Comparison of ENCODE assay signal across 10 cellular contexts in genomic region chrX:102129473-102129872, GRCh38. TPM values are rescaled to one million over a fixed set of nuclear protein-coding genes. Genes with fewer than 3 reads are reported as not detected.
DNase-seq lines count a peak whose midpoint lies in the region; ATAC-seq and TF ChIP-seq lines count a peak whose summit lies in the region.
"Had no signal": no experiment of that assay in that cellular context is flagged by ENCODE, and none has a peak within 500 bp of the region (broad histone marks: within the 10 kb centered on the region; RNA-seq: fewer than 3 reads in every experiment).

No MANE protein-coding gene starts in this region.

- H3K23ac ChIP-seq in IMR-90 (ENCODE audit: low read depth, low read length), result no peak overlapping the region

- H2AFZ ChIP-seq in IMR-90 (replicated peaks; ENCODE audit: low read length, poor library complexity), result no peak overlapping the region

- no TSS peak for BruUV-seq in IMR-90 (replicated peaks; lab: Mats Ljungman, UMichigan)

- CTCF ChIA-PET in IMR-90 (lab: Yijun Ruan, JAX), result interaction anchor here (1.1 kb wide), 1 partner anchor 33 kb away, joined by 4 read pairs; no protein-coding TSS in a partner anchor

- H3K27me3 ChIP-seq in IMR-90 (ENCODE audit: control insufficient read depth, insufficient read depth, low read length) (peaks cover 5% of the 10 kb centered on the region), body of pancreas (no peaks in the 10 kb centered on the region)
- H3K27me3 ChIP-seq: testis had no signal

- H4K8ac ChIP-seq in IMR-90 (ENCODE audit: low read depth in 2 of 2, low read length in 2 of 2), result no peak overlapping the region

- no peaks in the 10 kb centered on the region for H3K9me1 ChIP-seq in IMR-90 (ENCODE audit: insufficient read depth, low read length)

- H3K27ac ChIP-seq in IMR-90 (ENCODE audit: insufficient read depth, low read length) (no peak overlapping the region), body of pancreas (no peak overlapping the region)
- H3K27ac ChIP-seq: testis had no signal

- TF ChIP-seq POLR2A in IMR-90 (IDR thresholded peaks at IDR 0.05; ENCODE audit: low read depth, low read length) (no peak), body of pancreas (IDR thresholded peaks at IDR 0.05) (no peak)

- dilution Hi-C loops in IMR-90 (cut with HindIII; ENCODE audit: low sequenced_read_pairs, unreplicated experiment), result no loop called here

- no peaks in the 10 kb centered on the region for H3K4me1 ChIP-seq in IMR-90 (ENCODE audit: control insufficient read depth, insufficient read depth, low read length)
- H3K4me1 ChIP-seq in body of pancreas, result no peaks in the 10 kb centered on the region
- H3K4me1 ChIP-seq: testis had no signal

- TF ChIP-seq CTCF in IMR-90 (conservative IDR thresholded peaks at IDR 0.05; ENCODE audit: low read depth, low read length), result peak; percentile 43
- peak; percentile 12 to 49 (median 25) for TF ChIP-seq CTCF in body of pancreas (IDR thresholded peaks at IDR 0.05)

- in situ Hi-C loops in IMR-90 (cut with MboI; ENCODE audit: low sequenced_read_pairs), result no loop called here

- intact Hi-C loops in IMR-90 (cut with micrococcal nuclease), result loop anchor here (1.0 kb wide), 1 partner anchor 734 kb away; no protein-coding TSS in a partner anchor
- intact Hi-C loops in body of pancreas (cut with DNase I), result no loop called here

- H3K9me3 ChIP-seq in IMR-90 (ENCODE audit: control insufficient read depth, insufficient read depth, low read length), result no peaks in the 10 kb centered on the region
- H3K9me3 ChIP-seq in body of pancreas, result no peaks in the 10 kb centered on the region
- H3K9me3 ChIP-seq: testis had no signal

- no peak overlapping the region for H2BK5ac ChIP-seq in IMR-90 (ENCODE audit: low read depth, low read length, poor library complexity, severe bottlenecking)

- WGBS in IMR-90 (ENCODE audit: extremely low coverage in 2 of 2, insufficient read length in 1 of 2), 2 experiments, result no CpG with 5 or more reads among the region's 1 CpG
- WGBS in body of pancreas, 2 donors, result 35 to 40% methylated on average over 1 of the region's 1 CpG

- no peak overlapping the region for H3K14ac ChIP-seq in IMR-90 (replicated peaks; ENCODE audit: low read depth, low read length)

- no peaks in the 10 kb centered on the region for H3K36me3 ChIP-seq in IMR-90 (ENCODE audit: control insufficient read depth, insufficient read depth, low read length)
- H3K36me3 ChIP-seq in body of pancreas (replicated peaks in 1 of 2; ENCODE audit: insufficient read depth in 1 of 2, low read depth in 2 of 2), result no peaks in the 10 kb centered on the region

- H3K79me1 ChIP-seq in IMR-90 (ENCODE audit: low read depth in 1 of 2, low read length in 2 of 2), result no peaks in the 10 kb centered on the region

- H4K91ac ChIP-seq in IMR-90 (ENCODE audit: insufficient read depth, low read depth, low read length), result no peak overlapping the region

- ATAC-seq in IMR-90 (ENCODE audit: low read depth) (no peak; the same call in 1 of the 2 replicates), body of pancreas (no peak), HG03135 (IDR thresholded peaks at IDR 0.05; ENCODE audit: unreplicated experiment) (no peak), HG02884 (IDR thresholded peaks at IDR 0.05; ENCODE audit: unreplicated experiment) (no peak), HG03378 (IDR thresholded peaks at IDR 0.05; ENCODE audit: unreplicated experiment) (no peak)

- no peak overlapping the region for H3K4ac ChIP-seq in IMR-90 (ENCODE audit: low read depth, low read length)

- H2AK9ac ChIP-seq in IMR-90 (replicated peaks; ENCODE audit: low read depth, low read length, poor library complexity), result no peak overlapping the region

- no peak overlapping the region for H3K4me2 ChIP-seq in IMR-90 (ENCODE audit: low read depth, low read length)

- H3K56ac ChIP-seq in IMR-90 (ENCODE audit: extremely low read depth, insufficient read depth, low read length), result no peak overlapping the region

- POLR2A ChIA-PET in IMR-90 (lab: Charles Lee; ENCODE audit: unreplicated experiment), result no interaction called here

- no peak overlapping the region for H2BK15ac ChIP-seq in IMR-90 (ENCODE audit: low read depth, low read length)

- no peak overlapping the region for H3K18ac ChIP-seq in IMR-90 (ENCODE audit: low read depth, low read length)

- DNase-seq in EH (ENCODE audit: low read depth) (peak; percentile 8), IMR-90 (peak; percentile 4), body of pancreas (no peak), midbrain (lab: John Stamatoyannopoulos, UW) (peak; percentile 6)
- DNase-seq: SHP77 treated with DMSO at 0.1 percent for 48 hours; stimulated activated CD4-positive, alpha-beta T cell treated with anti-CD3 and anti-CD28 coated beads, Interleukin-12 subunit alpha, Interleukin-12 subunit beta, amount 100 ng/mL, for 4 hours; testis had no signal

- no peak overlapping the region for H3K4me3 ChIP-seq in IMR-90 (ENCODE audit: insufficient read depth, low read depth, low read length)
- no peak overlapping the region for H3K4me3 ChIP-seq in body of pancreas
- H3K4me3 ChIP-seq: testis had no signal

- H4K5ac ChIP-seq in IMR-90 (ENCODE audit: low read depth, low read length), result no peak overlapping the region

- no peak overlapping the region for H2BK20ac ChIP-seq in IMR-90 (ENCODE audit: low read depth, low read length)

- no peak overlapping the region for H2AK5ac ChIP-seq in IMR-90 (ENCODE audit: low read depth, low read length)

- TF ChIP-seq RAD21 in IMR-90 (IDR thresholded peaks at IDR 0.05; ENCODE audit: low read length), result 0 out of 2 replicates have a peak, but pooled peaks have one; percentile 16

- H2BK120ac ChIP-seq in IMR-90 (ENCODE audit: low read depth, low read length), result no peak overlapping the region

- no peak overlapping the region for H3K9ac ChIP-seq in IMR-90 (ENCODE audit: low read depth, low read length)

- H4K20me1 ChIP-seq in IMR-90 (ENCODE audit: insufficient read depth, low read length), result no peaks in the 10 kb centered on the region

TF ChIP-seq in IMR-90, 13 proteins besides CTCF, POLR2A, EP300 and RAD21:
- TF ChIP-seq SMC3 (IDR thresholded peaks at IDR 0.05; ENCODE audit: low read depth, low read length), result peak; percentile 39
- TF ChIP-seq RCOR1 (IDR thresholded peaks at IDR 0.05; ENCODE audit: insufficient replicate concordance, low read length), result no peak
- no peak for TF ChIP-seq USF2 (IDR thresholded peaks at IDR 0.05; ENCODE audit: low read depth, low read length)
- TF ChIP-seq RFX5 (IDR thresholded peaks at IDR 0.05; ENCODE audit: low read depth, low read length), result no peak

RNA-seq across cellular contexts. Expression of gene TCEAL2, which starts 4.0 kb away (rescaled TPM):
- not detected in 2 replicates for total RNA-seq in IMR-90 (2012; rRNA removed)
- not detected in 2 replicates for polyA plus RNA-seq in IMR-90 (2012; rRNA removed)
- not detected in 2 replicates for polyA plus RNA-seq in IMR-90 (2012; cell fraction: cytosol; rRNA removed)
- not detected in 2 replicates for polyA plus RNA-seq in IMR-90 (2012; cell fraction: nucleus; rRNA removed; ENCODE audit: low replicate concordance)
- total RNA-seq in body of pancreas, result 1 to 10 TPM; 1.3 to 2.3 TPM

RNA-seq across cellular contexts. Expression of gene TCEAL6, which starts 12.8 kb away (rescaled TPM):
- total RNA-seq in IMR-90 (2012; rRNA removed) (not detected in 2 replicates), body of pancreas (not detected)
- not detected in 2 replicates for polyA plus RNA-seq in IMR-90 (2012; rRNA removed)
- not detected in 2 replicates for polyA plus RNA-seq in IMR-90 (2012; cell fraction: cytosol; rRNA removed)
- not detected in 2 replicates for polyA plus RNA-seq in IMR-90 (2012; cell fraction: nucleus; rRNA removed; ENCODE audit: low replicate concordance)

RNA-seq across cellular contexts. Expression of gene BEX5, which starts 26.3 kb away (rescaled TPM):
- total RNA-seq in IMR-90 (2012; rRNA removed) (not detected in 2 replicates), body of pancreas (1 to 10 TPM; 4.3 to 7.0 TPM)
- polyA plus RNA-seq in IMR-90 (2012; rRNA removed), result not detected in 2 replicates
- not detected in 2 replicates for polyA plus RNA-seq in IMR-90 (2012; cell fraction: cytosol; rRNA removed)
- polyA plus RNA-seq in IMR-90 (2012; cell fraction: nucleus; rRNA removed; ENCODE audit: low replicate concordance), result not detected in 2 replicates

Comparison
In these comparisons a context has a peak if more than half of its experiments do, and no peak if none do; other contexts are left out.
1. DNase-seq: peak in EH (single experiment), IMR-90 (single experiment) and midbrain (single experiment); none in body of pancreas (0 of 4).